10 cellular contexts compared by ENCODE assay signal in genomic region chr9:120937127-120937526, GRCh38. TPM values are rescaled to one million over a fixed set of nuclear protein-coding genes. Genes with fewer than 3 reads are reported as not detected.
DNase-seq lines count a peak whose midpoint lies in the region; ATAC-seq, FAIRE-seq and TF ChIP-seq lines count a peak whose summit lies in the region.
"Had no signal": no experiment of that assay in that cellular context is flagged by ENCODE, and none has a peak within 500 bp of the region (broad histone marks: within the 10 kb centered on the region; RNA-seq: fewer than 3 reads in every experiment).

No MANE protein-coding gene starts in this region.

- ATAC-seq in HepG2, result no peak
- no peak for ATAC-seq in natural killer cell treated with Interleukin-12 subunit alpha and Interleukin-12 subunit beta and Interleukin-15 and Interleukin-18, amount 100 ng/mL, for 72 hours

- H2AFZ ChIP-seq in HepG2 (ENCODE audit: low read length), result no peak overlapping the region
- H2AFZ ChIP-seq: GM23338 had no signal

- H3K9ac ChIP-seq in liver (ENCODE audit: low read depth in 1 of 2, low read length in 2 of 2) (no peak overlapping the region), HepG2 (ENCODE audit: insufficient read depth, low read depth, low read length) (no peak overlapping the region)

- CTCF ChIA-PET in HepG2 (lab: Yijun Ruan, JAX; ENCODE audit: low intra/inter-chr PET ratio, low total read pairs), result interaction anchor here (2.0 to 2.6 kb wide), 2 partner anchors 181 to 194 kb away, joined by 11 to 40 read pairs; no protein-coding TSS in a partner anchor

- WGBS in liver, result 39% methylated on average over 1 of the region's 1 CpG
- WGBS in HepG2 (ENCODE audit: low lambda C conversion rate), result 100% methylated on average over 1 of the region's 1 CpG

- no peaks in the 10 kb centered on the region for H3K9me3 ChIP-seq in liver (ENCODE audit: control insufficient read depth in 4 of 4, low read length in 3 of 4)
- H3K9me3 ChIP-seq in HepG2 (ENCODE audit: low read length), result no peaks in the 10 kb centered on the region
- no peaks in the 10 kb centered on the region for H3K9me3 ChIP-seq in effector memory CD4-positive, alpha-beta T cell (ENCODE audit: control insufficient read depth, low read length)

- TF ChIP-seq RAD21 in liver (IDR thresholded peaks at IDR 0.05), result no peak
- TF ChIP-seq RAD21 in HepG2 (CRISPR knock-in tag; IDR thresholded peaks at IDR 0.05), result no peak

- H3K79me2 ChIP-seq in HepG2 (ENCODE audit: insufficient read depth, low read length), result no peaks in the 10 kb centered on the region

- no peak overlapping the region for H3K4me3 Mint-ChIP-seq in natural killer cell treated with Interleukin-12 subunit alpha and Interleukin-12 subunit beta and Interleukin-15 and Interleukin-18, amount 100 ng/mL, for 72 hours
- H3K4me3 Mint-ChIP-seq: GM23338 had no signal

- H3K27ac ChIP-seq in liver (ENCODE audit: low read depth in 1 of 2, low read length in 2 of 2) (no peak overlapping the region), HepG2 (ENCODE audit: extremely low read length, insufficient read depth, low read length) (no peak overlapping the region)
- H3K27ac ChIP-seq in effector memory CD4-positive, alpha-beta T cell (ENCODE audit: insufficient read depth, low read length, poor library complexity, severe bottlenecking), result peak overlapping the region; percentile 100

- peaks cover 0 to 6% of the 10 kb centered on the region in 2 donors for H3K27me3 Mint-ChIP-seq in natural killer cell treated with Interleukin-12 subunit alpha and Interleukin-12 subunit beta and Interleukin-15 and Interleukin-18, amount 100 ng/mL, for 72 hours

- no TSS peak for BruUV-seq in HepG2 (replicated peaks; lab: Mats Ljungman, UMichigan)

- peaks cover 44% of the 10 kb centered on the region in 2 donors for H3K4me1 Mint-ChIP-seq in natural killer cell treated with Interleukin-12 subunit alpha and Interleukin-12 subunit beta and Interleukin-15 and Interleukin-18, amount 100 ng/mL, for 72 hours (ENCODE audit: low read depth in 2 of 2)

- in situ Hi-C loops in HepG2 (cut with HindIII; ENCODE audit: extremely low pct_ligation_motif_present, low pct_unique_long_range_greater_than_20kb), result loop anchor here (5.0 kb wide), 1 partner anchor 180 kb away; no protein-coding TSS in a partner anchor

- FAIRE-seq in HepG2 (lab: Jason Lieb, UNC), result no peak
- FAIRE-seq: bronchial epithelial cell had no signal

- no peaks in the 10 kb centered on the region for H4K20me1 ChIP-seq in HepG2 (ENCODE audit: insufficient read depth, low read length)

- H3K4me2 ChIP-seq in HepG2 (ENCODE audit: low read depth, low read length), result no peak overlapping the region
- H3K4me2 ChIP-seq: GM23338 had no signal

- peak overlapping the region; percentile 79 to 97 for H3K27ac Mint-ChIP-seq in natural killer cell treated with Interleukin-12 subunit alpha and Interleukin-12 subunit beta and Interleukin-15 and Interleukin-18, amount 100 ng/mL, for 72 hours
- H3K27ac Mint-ChIP-seq: GM23338 had no signal

- POLR2A ChIA-PET in HepG2 (lab: Yijun Ruan, JAX), result no interaction called here

- DNase-seq in HepG2 (ENCODE audit: low spot score), result no peak
- DNase-seq in effector memory CD4-positive, alpha-beta T cell, result no peak
- no peak for DNase-seq in natural killer cell treated with Interleukin-12 subunit alpha and Interleukin-12 subunit beta and Interleukin-15 and Interleukin-18, amount 100 ng/mL, for 72 hours (ENCODE audit: low spot score)
- DNase-seq in OCI-M1 (lab: John Stamatoyannopoulos, UW), result no peak
- no peak for DNase-seq in NCI-H1092 (lab: John Stamatoyannopoulos, UW)
- DNase-seq in posterior vena cava (ENCODE audit: low spot score), result no peak
- DNase-seq in H4 (ENCODE audit: low spot score), result no peak

- TF ChIP-seq POLR2A in HepG2 (IDR thresholded peaks at IDR 0.05; ENCODE audit: insufficient read depth in 1 of 2, low read depth in 2 of 2, low read length in 2 of 2), result no peak

- TF ChIP-seq CTCF in liver (IDR thresholded peaks at IDR 0.05; ENCODE audit: low read depth, low read length, missing input control), result no peak
- TF ChIP-seq CTCF in HepG2 (CRISPR knock-in tag; IDR thresholded peaks at IDR 0.05), result no peak

- H3K9me3 Mint-ChIP-seq in natural killer cell treated with Interleukin-12 subunit alpha and Interleukin-12 subunit beta and Interleukin-15 and Interleukin-18, amount 100 ng/mL, for 72 hours, result no peaks in the 10 kb centered on the region
- H3K9me3 Mint-ChIP-seq: GM23338 had no signal

- H3K36me3 Mint-ChIP-seq in natural killer cell treated with Interleukin-12 subunit alpha and Interleukin-12 subunit beta and Interleukin-15 and Interleukin-18, amount 100 ng/mL, for 72 hours, result no peaks in the 10 kb centered on the region

- H3K27me3 ChIP-seq in liver (ENCODE audit: control insufficient read depth in 4 of 4, insufficient read depth in 4 of 4, low read length in 3 of 4) (no peaks in the 10 kb centered on the region), HepG2 (ENCODE audit: control insufficient read depth in 1 of 2, insufficient read depth in 2 of 2, low read length in 2 of 2) (no peaks in the 10 kb centered on the region)
- no peaks in the 10 kb centered on the region for H3K27me3 ChIP-seq in effector memory CD4-positive, alpha-beta T cell (replicated peaks; ENCODE audit: control insufficient read depth, insufficient read depth, low read length, poor library complexity, severe bottlenecking)

- H3K36me3 ChIP-seq in liver (ENCODE audit: control insufficient read depth in 4 of 4, insufficient read depth in 3 of 4, low read depth in 1 of 4, low read length in 3 of 4) (no peaks in the 10 kb centered on the region), HepG2 (replicated peaks in 1 of 2; ENCODE audit: control insufficient read depth in 1 of 2, insufficient read depth in 2 of 2, low read length in 2 of 2) (no peaks in the 10 kb centered on the region)
- H3K36me3 ChIP-seq in effector memory CD4-positive, alpha-beta T cell (ENCODE audit: control insufficient read depth, insufficient read depth, low read length), result no peaks in the 10 kb centered on the region

- no peak for TF ChIP-seq EP300 in HepG2 (IDR thresholded peaks at IDR 0.05; ENCODE audit: low read depth in 2 of 2, low read length in 2 of 2)
- TF ChIP-seq EP300 in HepG2 (CRISPR knock-in tag; IDR thresholded peaks at IDR 0.05; ENCODE audit: borderline replicate concordance), result no peak

- intact Hi-C loops in HepG2 (cut with micrococcal nuclease; ENCODE audit: unreplicated experiment), result loop anchor here (5.0 kb wide), 1 partner anchor 195 kb away; no protein-coding TSS in a partner anchor
- intact Hi-C loops in posterior vena cava (cut with DNase I), result no loop called here

- H3K4me3 ChIP-seq in liver (ENCODE audit: low read depth in 1 of 3, low read length in 3 of 3) (no peak overlapping the region), HepG2 (replicated peaks in 1 of 3; ENCODE audit: insufficient read depth in 1 of 3, low read depth in 2 of 3, low read length in 3 of 3) (no peak overlapping the region)
- no peak overlapping the region for H3K4me3 ChIP-seq in effector memory CD4-positive, alpha-beta T cell (ENCODE audit: insufficient read depth, low read depth, low read length, poor library complexity, severe bottlenecking)
- H3K4me3 ChIP-seq: GM23338 had no signal

- H3K4me1 ChIP-seq in liver (ENCODE audit: control insufficient read depth in 4 of 4, insufficient read depth in 4 of 4, low read length in 3 of 4) (peaks cover 5 to 39% (median 20%) of the 10 kb centered on the region in 4 donors), HepG2 (ENCODE audit: insufficient read depth, low read length) (peaks cover 20% of the 10 kb centered on the region)
- H3K4me1 ChIP-seq in effector memory CD4-positive, alpha-beta T cell (ENCODE audit: control insufficient read depth, insufficient read depth, low read length, poor library complexity, severe bottlenecking), result peaks cover 46% of the 10 kb centered on the region

TF ChIP-seq in liver, 16 proteins besides CTCF, POLR2A, EP300 and RAD21 (continues in another document):
- TF ChIP-seq EGR1 (IDR thresholded peaks at IDR 0.05; ENCODE audit: low read depth in 2 of 2), result no peak
- no peak for TF ChIP-seq HNF4G (IDR thresholded peaks at IDR 0.05)

TF ChIP-seq in HepG2, 621 proteins besides CTCF, POLR2A, EP300 and RAD21:
- no peak for TF ChIP-seq ZNF552 (CRISPR knock-in tag; IDR thresholded peaks at IDR 0.05; ENCODE audit: borderline replicate concordance)

RNA-seq across cellular contexts. Expression of gene TRAF1, which starts 10.5 kb away (rescaled TPM):
- total RNA-seq in liver (1 to 10 TPM in 1 of 2 donors, under 1 TPM in 1; 0.42 to 2.6 TPM), HepG2 (2016; rRNA removed; fragmentation: Illumina TruSeq; extraction: Trizol) (0.11 and 0.44 TPM in 2 replicates), posterior vena cava (10 to 100 TPM; 10.2 to 14.6 TPM)
- polyA plus RNA-seq in liver (1 to 10 TPM in 1 of 2 donors, under 1 TPM in 1; 0.38 to 1.0 TPM), HepG2 (2011; rRNA removed) (1.0 and 1.8 TPM in 2 replicates)
- total RNA-seq in HepG2 (2016; cell fraction: cytosol; rRNA removed; fragmentation: Illumina TruSeq; extraction: Trizol; ENCODE audit: low read depth), result 0.09 and 0.10 TPM in 2 replicates
- 0.25 and 0.39 TPM in 2 replicates for total RNA-seq in HepG2 (2016; cell fraction: insoluble cytoplasmic fraction; rRNA removed; fragmentation: Illumina TruSeq; extraction: Trizol)
- total RNA-seq in HepG2 (2016; cell fraction: membrane; rRNA removed; fragmentation: Illumina TruSeq; extraction: Trizol), result 0.09 and 0.21 TPM in 2 replicates
- total RNA-seq in HepG2 (2016; cell fraction: nucleus; rRNA removed; fragmentation: Illumina TruSeq; extraction: Trizol), result 0.75 and 0.87 TPM in 2 replicates
- 0.48 and 0.60 TPM in 2 replicates for polyA plus RNA-seq in HepG2 (2011; cell fraction: cytosol; rRNA removed)
- 5.5 and 7.6 TPM in 2 replicates for polyA plus RNA-seq in HepG2 (2011; cell fraction: nucleus; rRNA removed)
- 0.59 and 0.96 TPM in 2 replicates for polyA plus RNA-seq in HepG2 (2012)
- 0.07 and 0.10 TPM in 2 replicates for polyA plus RNA-seq in HepG2 (2016; cell fraction: cytosol; fragmentation: Illumina TruSeq; extraction: Trizol; ENCODE audit: low read depth)
- polyA plus RNA-seq in HepG2 (2016; cell fraction: insoluble cytoplasmic fraction; fragmentation: Illumina TruSeq; extraction: Trizol; ENCODE audit: low read depth), result 0.19 and 0.26 TPM in 2 replicates
- 0.09 and 0.19 TPM in 2 replicates for polyA plus RNA-seq in HepG2 (2016; cell fraction: membrane; fragmentation: Illumina TruSeq; extraction: Trizol; ENCODE audit: low read depth)
- polyA plus RNA-seq in HepG2 (2016; cell fraction: nucleus; fragmentation: Illumina TruSeq; extraction: Trizol; ENCODE audit: insufficient read depth, low read depth), result 2.2 TPM in 2 replicates
- 0.91 and 1.4 TPM in 2 replicates for polyA minus RNA-seq in HepG2 (2011; rRNA and poly(A)+ RNA removed; ENCODE audit: low replicate concordance)
- 0.09 and 0.20 TPM in 2 replicates for polyA minus RNA-seq in HepG2 (2011; cell fraction: cytosol; rRNA and poly(A)+ RNA removed)
- 3.5 and 3.7 TPM in 2 replicates for polyA minus RNA-seq in HepG2 (2011; cell fraction: nucleus; rRNA and poly(A)+ RNA removed)
- 100 to 1,000 TPM; 145 to 375 TPM for total RNA-seq in natural killer cell treated with Interleukin-12 subunit alpha and Interleukin-12 subunit beta and Interleukin-15 and Interleukin-18, amount 100 ng/mL, for 72 hours
- total RNA-seq in H4 (2014; rRNA removed; shearing (Covaris generic)), result 0.21 TPM in 2 replicates

Comparison
In these comparisons a context has a peak if more than half of its experiments do, and no peak if none do; other contexts are left out.
1. RNA of gene TRAF1, which starts 10.5 kb away (total RNA-seq): 145 to 375 TPM in natural killer cell treated with Interleukin-12 subunit alpha and Interleukin-12 subunit beta and Interleukin-15 and Interleukin-18, amount 100 ng/mL, for 72 hours; 10.2 to 14.6 TPM in posterior vena cava, 0.42 to 2.6 TPM in liver, 0.09 to 0.87 TPM in HepG2 and 0.21 TPM in H4; every median in the first group is over 4 times any median in the second.